ENCODE assay signal across 8 cellular contexts in genomic region chr1:201376464-201377374, GRCh38. TPM values are rescaled to one million over a fixed set of nuclear protein-coding genes. Genes with fewer than 3 reads are reported as not detected.
DNase-seq lines count a peak whose midpoint lies in the region; ATAC-seq and TF ChIP-seq lines count a peak whose summit lies in the region.

No MANE protein-coding gene starts in this region.

- H3K27ac Mint-ChIP-seq in immature natural killer cell = no peak overlapping the region

- peak; percentile 38 for DNase-seq in activated CD4-positive, alpha-beta T cell treated with anti-CD3 and anti-CD28 coated beads for 48 hours
- no peak for DNase-seq in activated CD4-positive, alpha-beta T cell treated with anti-CD3 and anti-CD28 coated beads, Interleukin-2, amount 50 U/mL, for 4 hours
- DNase-seq in amniotic stem cell (lab: John Stamatoyannopoulos, UW) (peak; percentile 4), kidney glomerular epithelial cell (lab: John Stamatoyannopoulos, UW) (peak; percentile 86), cortex of kidney (lab: John Stamatoyannopoulos, UW) (no peak), immature natural killer cell (no peak)

- TF ChIP-seq EP300 in Ishikawa (IDR thresholded peaks at IDR 0.05; ENCODE audit: borderline replicate concordance) = no peak

- peak; percentile 51 for TF ChIP-seq RAD21 in Ishikawa (IDR thresholded peaks at IDR 0.05; ENCODE audit: low read depth)

- no peaks in the 10 kb centered on the region for H3K4me1 Mint-ChIP-seq in immature natural killer cell

- no peaks in the 10 kb centered on the region for H3K9me3 Mint-ChIP-seq in immature natural killer cell

- H3K36me3 Mint-ChIP-seq in immature natural killer cell = no peaks in the 10 kb centered on the region

- H3K27me3 Mint-ChIP-seq in immature natural killer cell (ENCODE audit: low read depth in 3 of 3) = peaks cover 0 to 4% (median 2%) of the 10 kb centered on the region in 3 donors

- H3K4me3 Mint-ChIP-seq in immature natural killer cell = no peak overlapping the region

- ATAC-seq in HG03095 (IDR thresholded peaks at IDR 0.05; ENCODE audit: unreplicated experiment) = no peak

TF ChIP-seq in Ishikawa, 13 proteins besides CTCF, POLR2A, EP300 and RAD21:
- no peak for TF ChIP-seq MAX (IDR thresholded peaks at IDR 0.05)
- no peak for TF ChIP-seq NFIC (IDR thresholded peaks at IDR 0.05)
- TF ChIP-seq FOXM1 (IDR thresholded peaks at IDR 0.05; ENCODE audit: borderline replicate concordance, low read depth) = no peak
- TF ChIP-seq ZBTB7A (IDR thresholded peaks at IDR 0.05; ENCODE audit: low read depth) = no peak
- peak; percentile 77 for TF ChIP-seq TEAD4 (IDR thresholded peaks at IDR 0.05)

RNA-seq across cellular contexts. Expression of gene TNNT2, which starts 0.8 kb away (rescaled TPM):
- polyA plus RNA-seq in immature natural killer cell = not detected

RNA-seq across cellular contexts. Expression of gene LAD1, which starts 22.4 kb away (rescaled TPM):
- polyA plus RNA-seq in immature natural killer cell = not detected

RNA-seq across cellular contexts. Expression of gene TNNI1, which starts 44.8 kb away (rescaled TPM):
- polyA plus RNA-seq in immature natural killer cell = not detected

Comparison
In these comparisons a context has a peak if more than half of its experiments do, and no peak if none do; other contexts are left out.
1. DNase-seq: peak in activated CD4-positive, alpha-beta T cell treated with anti-CD3 and anti-CD28 coated beads for 48 hours (single experiment), amniotic stem cell (single experiment) and kidney glomerular epithelial cell (single experiment); none in activated CD4-positive, alpha-beta T cell treated with anti-CD3 and anti-CD28 coated beads, Interleukin-2, amount 50 U/mL, for 4 hours (0 of 2), cortex of kidney (single experiment) and immature natural killer cell (0 of 3).